In genomic region chr1:17274186-17275170, GRCh38 we compare ENCODE assay signal across 2 cellular contexts.
A peak's percentile ranks its signal among the peaks of the same experiment; 100 is the strongest.
TF ChIP-seq lines count a peak whose summit lies in the region.

No MANE protein-coding gene starts in this region.

TF ChIP-seq in GM23338, 12 proteins besides CTCF, POLR2A, EP300 and RAD21:
- TF ChIP-seq ZNF331 (CRISPR knock-in tag; IDR thresholded peaks at IDR 0.05; ENCODE audit: low read depth): no peak
- no peak for TF ChIP-seq STAT1 (IDR thresholded peaks at IDR 0.05; ENCODE audit: unreplicated experiment)
- no peak for TF ChIP-seq ETS1 (IDR thresholded peaks at IDR 0.05)
- TF ChIP-seq EZH2 (IDR thresholded peaks at IDR 0.05; ENCODE audit: low read depth, unreplicated experiment): no peak
- no peak for TF ChIP-seq POLR2AphosphoS5 (IDR thresholded peaks at IDR 0.05; ENCODE audit: low read depth)
- TF ChIP-seq REST (IDR thresholded peaks at IDR 0.05; ENCODE audit: unreplicated experiment): no peak
- TF ChIP-seq CREB1 (CRISPR knock-in tag; IDR thresholded peaks at IDR 0.05; ENCODE audit: low read depth): no peak
- no peak for TF ChIP-seq JUNB (IDR thresholded peaks at IDR 0.05; ENCODE audit: unreplicated experiment)
- no peak for TF ChIP-seq EZH2phosphoT487 (IDR thresholded peaks at IDR 0.05; ENCODE audit: unreplicated experiment)
- no peak for TF ChIP-seq ZNF114 (CRISPR knock-in tag; IDR thresholded peaks at IDR 0.05)
- no peak for TF ChIP-seq ZNF462 (CRISPR knock-in tag; IDR thresholded peaks at IDR 0.05)
- TF ChIP-seq NANOG (IDR thresholded peaks at IDR 0.05; ENCODE audit: borderline replicate concordance): no peak

TF ChIP-seq in K562, 482 proteins besides CTCF, POLR2A, EP300 and RAD21:
- TF ChIP-seq KLF16 (IDR thresholded peaks at IDR 0.05): peak; percentile 47; the same call in 1 of the 2 replicates
- TF ChIP-seq PHF8 (IDR thresholded peaks at IDR 0.05; ENCODE audit: borderline replicate concordance, low read length): no peak
- peak; percentile 16; the same call in 1 of the 2 replicates for TF ChIP-seq TFAP4 (CRISPR knock-in tag; IDR thresholded peaks at IDR 0.05; ENCODE audit: borderline replicate concordance)
- peak in 1 of 3 experiments; percentile 16 for TF ChIP-seq YY1 (IDR thresholded peaks at IDR 0.05; ENCODE audit: borderline replicate concordance in 1 of 3, control insufficient read depth in 1 of 3, extremely low read depth in 1 of 3, insufficient read depth in 3 of 3, insufficient read length in 1 of 3, insufficient replicate concordance in 2 of 3, low read depth in 1 of 3, low read length in 2 of 3)
- peak; percentile 84 for TF ChIP-seq XRCC5 (IDR thresholded peaks at IDR 0.05; ENCODE audit: low read depth, low read length)
- TF ChIP-seq SMC3 (conservative IDR thresholded peaks at IDR 0.05; ENCODE audit: insufficient read depth, low read depth, low read length): peak; percentile 81
- TF ChIP-seq RCOR1 (IDR thresholded peaks at IDR 0.05; ENCODE audit: borderline replicate concordance in 1 of 2, low read depth in 2 of 2, low read length in 2 of 2): peak in 1 of 2 experiments; percentile 36; a peak in 1 of 4 replicates
- TF ChIP-seq ESRRB (CRISPR knock-in tag; IDR thresholded peaks at IDR 0.05; ENCODE audit: borderline replicate concordance): no peak
- no peak for TF ChIP-seq TEAD4 (IDR thresholded peaks at IDR 0.05; ENCODE audit: low read length)
- TF ChIP-seq TEAD4 (CRISPR knock-in tag; IDR thresholded peaks at IDR 0.05; ENCODE audit: borderline replicate concordance): 0 out of 2 replicates have a peak, but pooled peaks have one; percentile 12
- peak; percentile 34 for TF ChIP-seq CTCFL (IDR thresholded peaks at IDR 0.05; ENCODE audit: borderline replicate concordance, insufficient read depth, low read depth, low read length, poor library complexity, severe bottlenecking)
- no peak for TF ChIP-seq E2F6 (IDR thresholded peaks at IDR 0.05; ENCODE audit: borderline replicate concordance in 1 of 2, extremely low read depth in 1 of 2, insufficient read depth in 1 of 2, insufficient read length in 1 of 2, low read depth in 1 of 2, low read length in 1 of 2, poor library complexity in 1 of 2, severe bottlenecking in 1 of 2)
- TF ChIP-seq NFE2 (IDR thresholded peaks at IDR 0.05; ENCODE audit: low read depth): 0 out of 2 replicates have a peak, but pooled peaks have one; percentile 8
- no peak for TF ChIP-seq POLR2AphosphoS2 (IDR thresholded peaks at IDR 0.05; ENCODE audit: low read length)
- TF ChIP-seq ARID3A (IDR thresholded peaks at IDR 0.05; ENCODE audit: borderline replicate concordance, low read depth, low read length): no peak
- TF ChIP-seq BRF1 (IDR thresholded peaks at IDR 0.05; ENCODE audit: borderline replicate concordance, extremely low read depth, insufficient read length): no peak
- TF ChIP-seq COPS2 (conservative IDR thresholded peaks at IDR 0.05): no peak
- TF ChIP-seq CHD2 (IDR thresholded peaks at IDR 0.05; ENCODE audit: low read depth, low read length): no peak
- TF ChIP-seq RB1 (IDR thresholded peaks at IDR 0.05; ENCODE audit: low read depth): peak; percentile 57; the same call in 1 of the 2 replicates
- no peak for TF ChIP-seq TBP (optimal IDR thresholded peaks at IDR 0.05; ENCODE audit: low read depth, low read length)
- TF ChIP-seq ESRRA (IDR thresholded peaks at IDR 0.05; ENCODE audit: borderline replicate concordance, low read depth): peak; percentile 51; the same call in 1 of the 2 replicates
- no peak for TF ChIP-seq ZNF561 (CRISPR knock-in tag; conservative IDR thresholded peaks at IDR 0.05)
- TF ChIP-seq CTBP1 (IDR thresholded peaks at IDR 0.05; ENCODE audit: borderline replicate concordance): 0 out of 2 replicates have a peak, but pooled peaks have one; percentile 50
- TF ChIP-seq SNAPC5 (CRISPR knock-in tag; IDR thresholded peaks at IDR 0.05): no peak
- no peak for TF ChIP-seq TAF1 (IDR thresholded peaks at IDR 0.05; ENCODE audit: control insufficient read depth, extremely low read depth, insufficient read depth, low read length, severe bottlenecking)
- no peak for TF ChIP-seq CBFA2T3 (IDR thresholded peaks at IDR 0.05)
- no peak for TF ChIP-seq ETS2 (tag; IDR thresholded peaks at IDR 0.05; ENCODE audit: borderline replicate concordance, poor library complexity, severe bottlenecking)
- no peak for TF ChIP-seq SNRNP70 (optimal IDR thresholded peaks at IDR 0.05; ENCODE audit: low read depth, low read length)
- TF ChIP-seq CREM (IDR thresholded peaks at IDR 0.05; ENCODE audit: low read depth): 0 out of 2 replicates have a peak, but pooled peaks have one; percentile 21
- TF ChIP-seq EHMT2 (IDR thresholded peaks at IDR 0.05): no peak
